29 cellular contexts compared by ENCODE assay signal in genomic region chr14:78356406-78356805, GRCh38.
DNase-seq lines count a peak whose midpoint lies in the region; ATAC-seq, FAIRE-seq and TF ChIP-seq lines count a peak whose summit lies in the region.
"Had no signal": no experiment of that assay in that cellular context is flagged by ENCODE, and none has a peak within 500 bp of the region (broad histone marks: within the 10 kb centered on the region; RNA-seq: fewer than 3 reads in every experiment).

No MANE protein-coding gene starts in this region.

- H3K27me3 Mint-ChIP-seq in activated CD8-positive, alpha-beta memory T cell treated with anti-CD3 and anti-CD28 coated beads, Interleukin-2, amount 10 ng/mL, durations not matched to agents 7 days and 5 days = no peaks in the 10 kb centered on the region
- H3K27me3 Mint-ChIP-seq: activated naive CD8-positive, alpha-beta T cell treated with anti-CD3 and anti-CD28 coated beads, Interleukin-2, amount 10 ng/mL, durations not matched to agents 7 days and 5 days had no signal

- no peak overlapping the region for H3K4me3 Mint-ChIP-seq in activated CD8-positive, alpha-beta memory T cell treated with anti-CD3 and anti-CD28 coated beads, Interleukin-2, amount 10 ng/mL, durations not matched to agents 7 days and 5 days
- H3K4me3 Mint-ChIP-seq: activated naive CD8-positive, alpha-beta T cell treated with anti-CD3 and anti-CD28 coated beads, Interleukin-2, amount 10 ng/mL, durations not matched to agents 7 days and 5 days; stimulated activated naive CD8-positive, alpha-beta T cell treated with anti-CD3 and anti-CD28 coated beads, Interleukin-15, Interleukin-2, amounts not matched to agents 100 ng/mL and 50 ng/mL, for 24 hours had no signal

- intact Hi-C loops in dorsolateral prefrontal cortex (cut with DNase I) = no loop called here

- ATAC-seq in GM19463 (IDR thresholded peaks at IDR 0.05; ENCODE audit: unreplicated experiment) = no peak
- no peak for ATAC-seq in activated CD8-positive, alpha-beta memory T cell treated with anti-CD3 and anti-CD28 coated beads, Interleukin-2, amount 10 ng/mL, durations not matched to agents 7 days and 5 days
- ATAC-seq: left ventricle myocardium superior, mucosa of descending colon had no signal

- H3K9me3 Mint-ChIP-seq in activated CD8-positive, alpha-beta memory T cell treated with anti-CD3 and anti-CD28 coated beads, Interleukin-2, amount 10 ng/mL, durations not matched to agents 7 days and 5 days (ENCODE audit: low read depth) = peaks cover 2% of the 10 kb centered on the region
- H3K9me3 Mint-ChIP-seq: activated T-helper 2 cell treated with anti-CD3 and anti-CD28 coated beads, Interferon-gamma antibody, Interleukin-2, Interleukin-4, amounts not matched to agents 10 μg/mL and 5 μg/mL and 100 μg/mL, durations not matched to agents 14 hours and 24 hours and 36 hours; stimulated activated naive CD8-positive, alpha-beta T cell treated with anti-CD3 and anti-CD28 coated beads, Interleukin-15, Interleukin-2, amounts not matched to agents 100 ng/mL and 50 ng/mL, for 24 hours had no signal

- no peak overlapping the region for H3K27ac Mint-ChIP-seq in activated CD8-positive, alpha-beta memory T cell treated with anti-CD3 and anti-CD28 coated beads, Interleukin-2, amount 10 ng/mL, durations not matched to agents 7 days and 5 days
- H3K27ac Mint-ChIP-seq: activated naive CD8-positive, alpha-beta T cell treated with anti-CD3 and anti-CD28 coated beads, Interleukin-2, amount 10 ng/mL, durations not matched to agents 7 days and 5 days; activated T-helper 2 cell treated with anti-CD3 and anti-CD28 coated beads, Interferon-gamma antibody, Interleukin-2, Interleukin-4, amounts not matched to agents 10 μg/mL and 5 μg/mL and 100 μg/mL, durations not matched to agents 14 hours and 24 hours and 36 hours; stimulated activated naive CD8-positive, alpha-beta T cell treated with anti-CD3 and anti-CD28 coated beads, Interleukin-15, Interleukin-2, amounts not matched to agents 100 ng/mL and 50 ng/mL, for 24 hours had no signal

- no peaks in the 10 kb centered on the region for H3K4me1 Mint-ChIP-seq in activated CD8-positive, alpha-beta memory T cell treated with anti-CD3 and anti-CD28 coated beads, Interleukin-2, amount 10 ng/mL, durations not matched to agents 7 days and 5 days
- H3K4me1 Mint-ChIP-seq: activated naive CD8-positive, alpha-beta T cell treated with anti-CD3 and anti-CD28 coated beads, Interleukin-2, amount 10 ng/mL, durations not matched to agents 7 days and 5 days had no signal

- DNase-seq in NCI-H748 (lab: John Stamatoyannopoulos, UW; ENCODE audit: unreplicated experiment) (peak; percentile 42), NCI-H748 treated with DMSO at 0.1 percent for 48 hours (lab: John Stamatoyannopoulos, UW) (no peak), dorsolateral prefrontal cortex (peak in 8 of 10 donors; percentile 5 to 58 (median 42)), midbrain (lab: John Stamatoyannopoulos, UW) (peak; percentile 21), urothelium cell line (ENCODE audit: low spot score) (no peak), NCI-H2196 (lab: John Stamatoyannopoulos, UW; ENCODE audit: unreplicated experiment) (no peak)
- no peak for DNase-seq in activated CD8-positive, alpha-beta memory T cell treated with anti-CD3 and anti-CD28 coated beads, Interleukin-2, amount 10 ng/mL, durations not matched to agents 7 days and 5 days
- DNase-seq: activated CD8-positive, alpha-beta memory T cell treated with anti-CD3 and anti-CD28 coated beads, Interleukin-2, amount 50 U/mL, for 48 hours; activated naive CD8-positive, alpha-beta T cell treated with anti-CD3 and anti-CD28 coated beads, Interleukin-2, amount 10 ng/mL, durations not matched to agents 7 days and 5 days; AML-193; brain microvascular endothelial cell; DND-41; GM23248; left ventricle myocardium superior; mucosa of descending colon; NCI-H2081 treated with DMSO at 0.1 percent for 48 hours; NCI-H526; stimulated activated CD4-positive, alpha-beta T cell treated with anti-CD3 and anti-CD28 coated beads, Interleukin-4, amount 100 ng/mL, for 4 hours; WERI-Rb-1 had no signal

- FAIRE-seq in urothelium cell line (lab: Jason Lieb, UNC) = no peak
- FAIRE-seq: colon, GM12891 had no signal

- H3K36me3 Mint-ChIP-seq in activated CD8-positive, alpha-beta memory T cell treated with anti-CD3 and anti-CD28 coated beads, Interleukin-2, amount 10 ng/mL, durations not matched to agents 7 days and 5 days = no peaks in the 10 kb centered on the region
- H3K36me3 Mint-ChIP-seq: activated naive CD8-positive, alpha-beta T cell treated with anti-CD3 and anti-CD28 coated beads, Interleukin-2, amount 10 ng/mL, durations not matched to agents 7 days and 5 days had no signal

- H3K27me3 ChIP-seq in dorsolateral prefrontal cortex = no peaks in the 10 kb centered on the region
- H3K27me3 ChIP-seq: brain microvascular endothelial cell, tibial nerve had no signal

- TF ChIP-seq CTCF in dorsolateral prefrontal cortex (IDR thresholded peaks at IDR 0.05 in 54 of 56, conservative IDR thresholded peaks at IDR 0.05 in 2 of 56; ENCODE audit: low read depth in 1 of 56, partially characterized antibody in 56 of 56) = no peak

- H3K27ac ChIP-seq in dorsolateral prefrontal cortex = peak overlapping the region in 8 of 59 donors; percentile 3 to 40 (median 24)
- H3K27ac ChIP-seq: brain microvascular endothelial cell, GM23248, KMS-11, RWPE1, SK-N-MC, tibial nerve, WERI-Rb-1 had no signal

- no peak overlapping the region for H3K4me3 ChIP-seq in dorsolateral prefrontal cortex
- H3K4me3 ChIP-seq: GM23248, mucosa of descending colon, SK-N-MC, smooth muscle cell, tibial nerve had no signal

- CTCF ChIA-PET in activated CD8-positive, alpha-beta memory T cell treated with anti-CD3 and anti-CD28 coated beads, Interleukin-2, amount 10 ng/mL, durations not matched to agents 7 days and 5 days (lab: Charles Lee) = no interaction called here

Comparison
In these comparisons a context has a peak if more than half of its experiments do, and no peak if none do; other contexts are left out.
1. DNase-seq: peak in NCI-H748 (single experiment), dorsolateral prefrontal cortex (8 of 10) and midbrain (single experiment); none in NCI-H748 treated with DMSO at 0.1 percent for 48 hours (single experiment), urothelium cell line (single experiment), NCI-H2196 (single experiment) and activated CD8-positive, alpha-beta memory T cell treated with anti-CD3 and anti-CD28 coated beads, Interleukin-2, amount 10 ng/mL, durations not matched to agents 7 days and 5 days (single experiment).